9 cellular contexts compared by ENCODE assay signal in the genomic region with DNA sequence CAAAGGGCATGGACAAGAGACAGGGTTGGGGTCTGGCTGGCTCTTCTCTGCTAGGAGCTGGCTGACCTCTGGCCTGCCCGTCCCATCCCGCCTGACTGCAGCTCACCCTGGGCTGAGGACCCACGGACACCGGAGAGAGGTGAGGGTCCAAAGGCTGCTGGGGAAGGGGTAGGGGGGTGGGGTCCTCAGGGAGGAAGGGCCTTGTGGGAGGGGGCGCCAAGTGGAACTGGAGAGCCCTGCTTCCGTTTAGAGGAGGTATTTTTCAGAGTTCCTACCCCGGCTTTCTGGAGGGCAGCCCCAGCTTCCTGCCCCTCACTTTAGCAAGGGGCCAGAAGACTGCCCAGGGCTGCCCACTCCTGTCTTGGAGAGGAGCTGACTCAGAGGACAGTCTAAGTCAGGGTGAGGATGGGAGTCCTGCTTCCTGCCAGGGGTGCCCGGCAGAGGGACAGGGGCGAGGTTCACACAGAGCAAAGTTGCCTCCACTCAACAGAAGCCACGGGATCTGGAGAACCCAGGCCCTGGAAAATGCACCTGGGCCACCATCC. TPM values are rescaled to one million over a fixed set of nuclear protein-coding genes. Genes with fewer than 3 reads are reported as not detected.
DNase-seq lines count a peak whose midpoint lies in the region; ATAC-seq and TF ChIP-seq lines count a peak whose summit lies in the region.
"Had no signal": no experiment of that assay in that cellular context is flagged by ENCODE, and none has a peak within 500 bp of the region (broad histone marks: within the 10 kb centered on the region; RNA-seq: fewer than 3 reads in every experiment).

No MANE protein-coding gene starts in this region.

- DNase-seq in right cardiac atrium (peak in 2 of 3 donors; percentile 29 to 52), heart right ventricle (no peak), MCF 10A (ENCODE audit: unreplicated experiment) (no peak), upper lobe of right lung (peak; percentile 46), globus pallidus (ENCODE audit: low spot score) (no peak), kidney glomerular epithelial cell (lab: John Stamatoyannopoulos, UW) (no peak)

- BruUV-seq in MCF 10A (replicated peaks; lab: Mats Ljungman, UMichigan), result no TSS peak

- H3K27me3 ChIP-seq in right cardiac atrium (ENCODE audit: control insufficient read depth, insufficient read depth), result no peaks in the 10 kb centered on the region
- peaks cover 0 to 8% (median 4%) of the 10 kb centered on the region in 7 donors for H3K27me3 ChIP-seq in heart right ventricle
- no peaks in the 10 kb centered on the region for H3K27me3 ChIP-seq in upper lobe of right lung

- peaks cover 0 to 38% (median 11%) of the 10 kb centered on the region in 9 donors for H3K36me3 ChIP-seq in heart right ventricle
- H3K36me3 ChIP-seq in upper lobe of right lung, result peaks cover 27% of the 10 kb centered on the region

- CTCF ChIA-PET in MCF 10A (lab: Yijun Ruan, JAX), result interaction anchor here (0.7 to 2.0 kb wide), 6 partner anchors 8 to 459 kb away, joined by 3 to 10 read pairs (median 5); no protein-coding TSS in a partner anchor

- intact Hi-C loops in right cardiac atrium (cut with DNase I), result no loop called here
- intact Hi-C loops in heart right ventricle (cut with DNase I), result no loop called here
- intact Hi-C loops in MCF 10A (cut with micrococcal nuclease), result no loop called here
- intact Hi-C loops in upper lobe of right lung (cut with DNase I), result no loop called here

- POLR2A ChIA-PET in MCF 10A (lab: Yijun Ruan, JAX), result interaction anchor here (2.4 kb wide), 1 partner anchor 12 kb away, joined by 23 read pairs; the partner anchor contains the start of gene PEX16

- H3K4me3 Mint-ChIP-seq in MCF 10A (ENCODE audit: unreplicated experiment), result peak overlapping the region; percentile 8

- H3K9me3 Mint-ChIP-seq in MCF 10A (ENCODE audit: unreplicated experiment), result no peaks in the 10 kb centered on the region

- no peaks in the 10 kb centered on the region for H3K9me3 ChIP-seq in right cardiac atrium (ENCODE audit: control insufficient read depth, low read length)
- H3K9me3 ChIP-seq in heart right ventricle, result no peaks in the 10 kb centered on the region
- no peaks in the 10 kb centered on the region for H3K9me3 ChIP-seq in upper lobe of right lung

- peak overlapping the region; percentile 88 for H3K27ac Mint-ChIP-seq in MCF 10A (ENCODE audit: low read depth, unreplicated experiment)

- WGBS in right cardiac atrium, result 76% methylated on average over 10 of the region's 10 CpGs
- 78 to 82% methylated on average over 10 of the region's 10 CpGs for WGBS in heart right ventricle, 2 donors

- H3K4me3 ChIP-seq in right cardiac atrium (ENCODE audit: low read length) (no peak overlapping the region), heart right ventricle (no peak overlapping the region), upper lobe of right lung (no peak overlapping the region)

- H3K4me1 ChIP-seq in right cardiac atrium (ENCODE audit: control insufficient read depth, insufficient read depth, low read length) (no peaks in the 10 kb centered on the region), heart right ventricle (peaks cover 0 to 24% (median 13%) of the 10 kb centered on the region in 9 donors), upper lobe of right lung (peaks cover 10% of the 10 kb centered on the region)

- H3K4me1 Mint-ChIP-seq in MCF 10A (ENCODE audit: insufficient read depth, unreplicated experiment), result peaks cover 23% of the 10 kb centered on the region

- peaks cover 39% of the 10 kb centered on the region for H3K36me3 Mint-ChIP-seq in MCF 10A (ENCODE audit: insufficient read depth, unreplicated experiment)

- H3K27me3 Mint-ChIP-seq in MCF 10A (ENCODE audit: insufficient read depth, unreplicated experiment), result no peaks in the 10 kb centered on the region

- H3K27ac ChIP-seq in right cardiac atrium (ENCODE audit: low read length), result no peak overlapping the region
- H3K27ac ChIP-seq in heart right ventricle, result peak overlapping the region in 1 of 10 donors; percentile 63
- no peak overlapping the region for H3K27ac ChIP-seq in upper lobe of right lung

- TF ChIP-seq CTCF in heart right ventricle (IDR thresholded peaks at IDR 0.05) (no peak), MCF 10A (IDR thresholded peaks at IDR 0.05; ENCODE audit: unreplicated experiment) (no peak), upper lobe of right lung (IDR thresholded peaks at IDR 0.05) (no peak)

- ATAC-seq in right cardiac atrium, result peak in 1 of 2 donors; percentile 5
- ATAC-seq in heart right ventricle, result no peak
- ATAC-seq in HG03139 (IDR thresholded peaks at IDR 0.05; ENCODE audit: unreplicated experiment), result peak; percentile 10
- peak; percentile 2 for ATAC-seq in upper lobe of right lung
- ATAC-seq in GM19455 (IDR thresholded peaks at IDR 0.05; ENCODE audit: unreplicated experiment), result no peak

RNA-seq across cellular contexts. Expression of gene LARGE2, which starts 7.1 kb away (rescaled TPM):
- total RNA-seq in right cardiac atrium (under 1 TPM in 3 of 4 donors, not detected in 1; 0.18 to 0.48 (median 0.20) TPM), heart right ventricle (under 1 TPM in 1 of 10 donors, not detected in 9; 0.42 TPM), MCF 10A (2022) (0.52 and 0.91 TPM in 2 replicates), upper lobe of right lung (6.0 TPM)
- polyA plus RNA-seq in right cardiac atrium (0.32 TPM), heart right ventricle (under 1 TPM in 1 of 2 donors, not detected in 1; 0.23 TPM)
- total RNA-seq: Right ventricle myocardium superior had no signal

RNA-seq across cellular contexts. Expression of gene PEX16, which starts 11.9 kb away (rescaled TPM):
- 10 to 100 TPM; 14.3 to 17.7 (median 15.9) TPM for total RNA-seq in right cardiac atrium
- polyA plus RNA-seq in right cardiac atrium, result 16.7 TPM
- total RNA-seq in heart right ventricle, result 10 to 100 TPM; 10.8 to 17.8 (median 13.6) TPM
- polyA plus RNA-seq in heart right ventricle, result 10 to 100 TPM; 20.1 to 25.4 TPM
- 28.1 and 30.2 TPM in 2 replicates for total RNA-seq in MCF 10A (2022)
- 27.6 TPM for total RNA-seq in upper lobe of right lung

RNA-seq across cellular contexts. Expression of gene FREY1, which starts 22.5 kb away (rescaled TPM):
- total RNA-seq in right cardiac atrium (under 1 TPM in 3 of 4 donors, not detected in 1; 0.42 to 0.68 (median 0.50) TPM), heart right ventricle (under 1 TPM in 3 of 10 donors, not detected in 7; 0.38 to 0.55 (median 0.39) TPM), MCF 10A (2022) (1.0 and 1.3 TPM in 2 replicates), upper lobe of right lung (0.75 TPM)
- polyA plus RNA-seq in right cardiac atrium (0.18 TPM), heart right ventricle (under 1 TPM; 0.22 to 0.59 TPM)
- total RNA-seq: Right ventricle myocardium superior had no signal

RNA-seq across cellular contexts. Expression of gene MAPK8IP1, which starts 44.1 kb away (rescaled TPM):
- total RNA-seq in right cardiac atrium, result 1 to 10 TPM; 5.8 to 7.4 (median 6.3) TPM
- 6.4 TPM for polyA plus RNA-seq in right cardiac atrium
- 1 to 10 TPM; 4.4 to 8.0 (median 6.5) TPM for total RNA-seq in heart right ventricle
- polyA plus RNA-seq in heart right ventricle, result 1 to 10 TPM; 2.6 to 3.1 TPM
- total RNA-seq in MCF 10A (2022), result 1.8 and 2.2 TPM in 2 replicates
- total RNA-seq in upper lobe of right lung, result 6.4 TPM

Comparison
In these comparisons a context has a peak if more than half of its experiments do, and no peak if none do; other contexts are left out.
1. DNase-seq: peak in right cardiac atrium (2 of 3) and upper lobe of right lung (single experiment); none in heart right ventricle (0 of 2), MCF 10A (single experiment), globus pallidus (single experiment) and kidney glomerular epithelial cell (single experiment).
2. ATAC-seq: peak in HG03139 (single experiment) and upper lobe of right lung (single experiment); none in heart right ventricle (0 of 8) and GM19455 (single experiment).